ENCODE assay signal across 8 cellular contexts in genomic region chr19:6393074-6393981, GRCh38. TPM values are rescaled to one million over a fixed set of nuclear protein-coding genes. Genes with fewer than 3 reads are reported as not detected.
DNase-seq lines count a peak whose midpoint lies in the region; ATAC-seq and TF ChIP-seq lines count a peak whose summit lies in the region.

Gene GTF2F1, minus strand, starts transcription at chr19:6393164. Its CDS starts 169 bp downstream, at chr19:6392995.

- peak in 1 of 3 donors; percentile 49 for TF ChIP-seq POLR2A in spleen (IDR thresholded peaks at IDR 0.05)

- H3K9me3 ChIP-seq in spleen, result no peaks in the 10 kb centered on the region

- H3K27me3 Mint-ChIP-seq in WTC11 (ENCODE audit: low read depth), result no peaks in the 10 kb centered on the region

- peak; percentile 67 for ATAC-seq in GM18870 (IDR thresholded peaks at IDR 0.05; ENCODE audit: unreplicated experiment)
- peak; percentile 67 for ATAC-seq in HG03139 (IDR thresholded peaks at IDR 0.05; ENCODE audit: unreplicated experiment)
- peak; percentile 77 for ATAC-seq in WTC11

- CTCF ChIA-PET in WTC11 (lab: Charles Lee), result interaction anchor here (0.7 to 2.0 kb wide), 8 partner anchors 10 to 175 kb away, joined by 3 to 7 read pairs (median 4); partner anchors contain the start of gene ALKBH7

- DNase-seq in ACHN (peak; percentile 93), NCI-H226 (peak; percentile 90), WTC11 (ENCODE audit: low spot score) (peak; percentile 95), cardiac fibroblast (ENCODE audit: low read depth in 2 of 2) (peak; percentile 97 to 98), inferior parietal cortex (ENCODE audit: extremely low spot score) (peak; percentile 97), spleen (peak; percentile 98)

- in situ Hi-C loops in ACHN (cut with HindIII; ENCODE audit: low pct_ligation_motif_present, low pct_unique_long_range_greater_than_20kb, low sequenced_read_pairs), result no loop called here

- WGBS in spleen, 5 donors, result 0 to 2% (median 1%) methylated on average over 56 to 69 of the region's 69 CpGs

- H3K36me3 ChIP-seq in spleen, result peaks cover 0 to 36% (median 21%) of the 10 kb centered on the region in 6 donors

- POLR2A ChIA-PET in WTC11 (lab: Charles Lee), result interaction anchor here (1.2 to 1.7 kb wide), 5 partner anchors 16 to 32 kb away, joined by 4 to 8 read pairs (median 6); partner anchors contain the start of genes ALKBH7, CLPP and KHSRP

- peak within 1 kb of the TSS; percentile 94 for H3K4me3 Mint-ChIP-seq in WTC11

- H3K4me3 ChIP-seq in cardiac fibroblast (replicated peaks in 1 of 2; ENCODE audit: low read depth in 2 of 2, low read length in 2 of 2) (peak within 1 kb of the TSS; percentile 86 to 90), spleen (peak within 1 kb of the TSS; percentile 73 to 96 (median 92))

- H3K4me1 ChIP-seq in spleen, result peaks cover 12 to 42% (median 25%) of the 10 kb centered on the region in 6 donors

- peak within 1 kb of the TSS; percentile 76 to 96 (median 94) for H3K27ac ChIP-seq in spleen

- peak within 1 kb of the TSS; percentile 96 for H3K27ac Mint-ChIP-seq in WTC11

- H3K4me1 Mint-ChIP-seq in WTC11, result peaks cover 22% of the 10 kb centered on the region

- H3K27me3 ChIP-seq in spleen (replicated peaks in 1 of 7), result no peaks in the 10 kb centered on the region

- no peak for TF ChIP-seq CTCF in WTC11 (IDR thresholded peaks at IDR 0.05)
- TF ChIP-seq CTCF in cardiac fibroblast (IDR thresholded peaks at IDR 0.05; ENCODE audit: low read depth, low read length), result peak; percentile 33
- peak in 4 of 11 experiments; percentile 8 to 29 (median 20) for TF ChIP-seq CTCF in spleen (IDR thresholded peaks at IDR 0.05 in 8 of 11, conservative IDR thresholded peaks at IDR 0.05 in 3 of 11)

- H3K9me3 Mint-ChIP-seq in WTC11, result no peaks in the 10 kb centered on the region

- peaks cover 9% of the 10 kb centered on the region for H3K36me3 Mint-ChIP-seq in WTC11

- intact Hi-C loops in spleen (cut with DNase I; ENCODE audit: low total_unique reads), result no loop called here

TF ChIP-seq in WTC11, 78 proteins besides CTCF, POLR2A, EP300 and RAD21 (continues in another document):
- TF ChIP-seq TEAD1 (CRISPR knock-in tag; IDR thresholded peaks at IDR 0.05) (peak; percentile 31; the same call in 1 of the 2 replicates), HMGXB4 (CRISPR knock-in tag; IDR thresholded peaks at IDR 0.05) (peak; percentile 68; the same call in 1 of the 2 replicates), NFE2L1 (CRISPR knock-in tag; IDR thresholded peaks at IDR 0.05) (peak; percentile 58; the same call in 1 of the 2 replicates), SMAD3 (CRISPR knock-in tag; IDR thresholded peaks at IDR 0.05; ENCODE audit: borderline replicate concordance) (0 out of 2 replicates have a peak, but pooled peaks have one; percentile 24), FOXJ3 (CRISPR knock-in tag; IDR thresholded peaks at IDR 0.05; ENCODE audit: borderline replicate concordance) (no peak), ZNF396 (CRISPR knock-in tag; IDR thresholded peaks at IDR 0.05; ENCODE audit: borderline replicate concordance) (no peak), JAZF1 (CRISPR knock-in tag; IDR thresholded peaks at IDR 0.05) (no peak), E2F5 (CRISPR knock-in tag; IDR thresholded peaks at IDR 0.05) (no peak), SP1 (CRISPR knock-in tag; conservative IDR thresholded peaks at IDR 0.05) (peak; percentile 62), ZNF232 (CRISPR knock-in tag; IDR thresholded peaks at IDR 0.05) (0 out of 2 replicates have a peak, but pooled peaks have one; percentile 77), MYBL2 (CRISPR knock-in tag; IDR thresholded peaks at IDR 0.05) (peak; percentile 15; the same call in 1 of the 2 replicates), ZNF263 (CRISPR knock-in tag; IDR thresholded peaks at IDR 0.05; ENCODE audit: low read depth) (no peak), GABPB1 (CRISPR knock-in tag; IDR thresholded peaks at IDR 0.05) (peak; percentile 76), FOXP4 (CRISPR knock-in tag; IDR thresholded peaks at IDR 0.05) (peak; percentile 13; the same call in 1 of the 2 replicates), ZBTB21 (CRISPR knock-in tag; IDR thresholded peaks at IDR 0.05; ENCODE audit: borderline replicate concordance) (0 out of 2 replicates have a peak, but pooled peaks have one; percentile 44), CREM (CRISPR knock-in tag; IDR thresholded peaks at IDR 0.05) (peak; percentile 89), NFYB (CRISPR knock-in tag; conservative IDR thresholded peaks at IDR 0.05; ENCODE audit: low read depth) (0 out of 2 replicates have a peak, but pooled peaks have one; percentile 1), ZNF532 (CRISPR knock-in tag; IDR thresholded peaks at IDR 0.05; ENCODE audit: borderline replicate concordance) (no peak), CREB1 (CRISPR knock-in tag; IDR thresholded peaks at IDR 0.05) (peak; percentile 60), MAX (CRISPR knock-in tag; IDR thresholded peaks at IDR 0.05) (0 out of 2 replicates have a peak, but pooled peaks have one; percentile 48), NR2C2 (CRISPR knock-in tag; IDR thresholded peaks at IDR 0.05) (peak; percentile 96), PRRX2 (CRISPR knock-in tag; IDR thresholded peaks at IDR 0.05) (no peak), ZNF416 (CRISPR knock-in tag; IDR thresholded peaks at IDR 0.05) (no peak)

RNA-seq across cellular contexts. Expression of gene GTF2F1, which starts in this region (rescaled TPM):
- total RNA-seq in WTC11 (2021) (61.5 to 62.9 TPM (median 62.4 TPM) in 3 replicates), spleen (10 to 100 TPM; 35.1 to 51.4 (median 42.3) TPM)
- 10 to 100 TPM; 28.3 to 43.7 (median 35.2) TPM for polyA plus RNA-seq in spleen

Comparison
In these comparisons a context has a peak if more than half of its experiments do, and no peak if none do; other contexts are left out.
1. Peak in every context shown above with its lines: DNase-seq, ATAC-seq, H3K4me3 ChIP-seq and H3K27ac ChIP-seq.